Comparison of ENCODE assay signal across 31 cellular contexts in genomic region chr6:166848979-166849756, GRCh38.
"Had no signal": no experiment of that assay in that cellular context is flagged by ENCODE, and none has a peak within 500 bp of the region (broad histone marks: within the 10 kb centered on the region; RNA-seq: fewer than 3 reads in every experiment).

No MANE protein-coding gene starts in this region.

- DNase-seq: activated CD4-positive, alpha-beta memory T cell treated with anti-CD3 and anti-CD28 coated beads for 36 hours; activated CD4-positive, alpha-beta T cell treated with anti-CD3 and anti-CD28 coated beads, Interleukin-2, amount 10 ng/mL, durations not matched to agents 24 days and 14 days; activated CD8-positive, alpha-beta memory T cell treated with anti-CD3 and anti-CD28 coated beads, Interleukin-2, amount 50 U/mL, for 4 hours; activated effector memory CD4-positive, alpha-beta T cell treated with anti-CD3 and anti-CD28 coated beads, Interleukin-2, amount 50 U/mL, for 16 hours; activated naive CD4-positive, alpha-beta T cell treated with anti-CD3 and anti-CD28 coated beads for 36 hours; activated naive CD8-positive, alpha-beta T cell treated with anti-CD3 and anti-CD28 coated beads for 36 hours; activated T-cell treated with anti-CD3 and anti-CD28 coated beads, Interleukin-2, amount 50 U/mL, for 1 hour; cerebellar nuclear complex; dorsolateral prefrontal cortex; effector memory CD4-positive, alpha-beta T cell; gastrocnemius medialis; glutamatergic neuron; islet precursor cell; left cardiac atrium; mammary epithelial cell; nephron progenitor cell; ovary; sigmoid colon; small intestine; stimulated activated CD4-positive, alpha-beta T cell treated with anti-CD3 and anti-CD28 coated beads, Interleukin-2, amount 100 ng/mL, for 24 hours; stimulated activated naive CD4-positive, alpha-beta T cell treated with Interleukin-2 at 50 U/mL for 16 hours had no signal

- H3K27me3 Mint-ChIP-seq: activated CD4-positive, alpha-beta memory T cell treated with anti-CD3 and anti-CD28 coated beads for 36 hours; activated naive CD8-positive, alpha-beta T cell treated with anti-CD3 and anti-CD28 coated beads for 36 hours had no signal

- H3K9me3 ChIP-seq: adrenal gland, ascending aorta, gastrocnemius medialis, ovary, prostate gland, sigmoid colon had no signal

- H3K36me3 ChIP-seq: adrenal gland, ascending aorta, cardiac muscle cell, gastrocnemius medialis, ovary, prostate gland, sigmoid colon, tibial nerve had no signal

- H3K4me1 ChIP-seq: adrenal gland, ascending aorta, gastrocnemius medialis, prostate gland, tibial nerve had no signal

- H3K36me3 Mint-ChIP-seq: activated naive CD8-positive, alpha-beta T cell treated with anti-CD3 and anti-CD28 coated beads for 36 hours had no signal

- H3K27me3 ChIP-seq: adrenal gland, ascending aorta, cardiac muscle cell, dorsolateral prefrontal cortex, gastrocnemius medialis, ovary, sigmoid colon, tibial nerve had no signal

- ATAC-seq: activated CD4-positive, CD25-positive, alpha-beta regulatory T cell treated with anti-CD3 and anti-CD28 coated beads, Interleukin-2, amount 50 U/mL, for 24 hours; gastrocnemius medialis; left cardiac atrium had no signal

- H3K27ac Mint-ChIP-seq: activated CD4-positive, alpha-beta memory T cell treated with anti-CD3 and anti-CD28 coated beads for 36 hours; activated CD4-positive, alpha-beta T cell treated with anti-CD3 and anti-CD28 coated beads, Interleukin-2, amount 10 ng/mL, durations not matched to agents 24 days and 14 days; activated naive CD4-positive, alpha-beta T cell treated with anti-CD3 and anti-CD28 coated beads for 36 hours; activated naive CD8-positive, alpha-beta T cell treated with anti-CD3 and anti-CD28 coated beads for 36 hours; activated T-helper 1 cell treated with anti-CD3 and anti-CD28 coated beads, Interleukin-12 subunit alpha, Interleukin-12 subunit beta, Interleukin-2, Interleukin-4 antibody, amounts not matched to agents 30 ng/mL and 10 ng/mL and 1 ng/mL, durations not matched to agents 14 hours and 24 hours and 36 hours; nephron progenitor cell had no signal

- H3K27ac ChIP-seq: adrenal gland, ascending aorta, cardiac muscle cell, coronary artery, gastrocnemius medialis, ovary, prostate gland, sigmoid colon, tibial nerve, VCaP had no signal

- H3K4me3 Mint-ChIP-seq: activated CD4-positive, alpha-beta memory T cell treated with anti-CD3 and anti-CD28 coated beads for 36 hours; activated CD4-positive, alpha-beta T cell treated with anti-CD3 and anti-CD28 coated beads, Interleukin-2, amount 10 ng/mL, durations not matched to agents 24 days and 14 days; activated naive CD4-positive, alpha-beta T cell treated with anti-CD3 and anti-CD28 coated beads for 36 hours; activated naive CD8-positive, alpha-beta T cell treated with anti-CD3 and anti-CD28 coated beads for 36 hours; activated T-helper 1 cell treated with anti-CD3 and anti-CD28 coated beads, Interleukin-12 subunit alpha, Interleukin-12 subunit beta, Interleukin-2, Interleukin-4 antibody, amounts not matched to agents 30 ng/mL and 10 ng/mL and 1 ng/mL, durations not matched to agents 14 hours and 24 hours and 36 hours; brain; nephron progenitor cell had no signal

- H3K4me3 ChIP-seq: adrenal gland, ascending aorta, cardiac muscle cell, coronary artery, dorsolateral prefrontal cortex, gastrocnemius medialis, ovary, prostate gland, sigmoid colon, tibial nerve had no signal

- H3K9me3 Mint-ChIP-seq: activated CD4-positive, alpha-beta T cell treated with anti-CD3 and anti-CD28 coated beads, Interleukin-2, amount 10 ng/mL, durations not matched to agents 24 days and 14 days; activated naive CD8-positive, alpha-beta T cell treated with anti-CD3 and anti-CD28 coated beads for 36 hours; activated T-helper 1 cell treated with anti-CD3 and anti-CD28 coated beads, Interleukin-12 subunit alpha, Interleukin-12 subunit beta, Interleukin-2, Interleukin-4 antibody, amounts not matched to agents 30 ng/mL and 10 ng/mL and 1 ng/mL, durations not matched to agents 14 hours and 24 hours and 36 hours had no signal

- FAIRE-seq: small intestine had no signal

- H3K4me1 Mint-ChIP-seq: activated naive CD8-positive, alpha-beta T cell treated with anti-CD3 and anti-CD28 coated beads for 36 hours had no signal
